Comparison of ENCODE assay signal across 9 cellular contexts in the genomic region with DNA sequence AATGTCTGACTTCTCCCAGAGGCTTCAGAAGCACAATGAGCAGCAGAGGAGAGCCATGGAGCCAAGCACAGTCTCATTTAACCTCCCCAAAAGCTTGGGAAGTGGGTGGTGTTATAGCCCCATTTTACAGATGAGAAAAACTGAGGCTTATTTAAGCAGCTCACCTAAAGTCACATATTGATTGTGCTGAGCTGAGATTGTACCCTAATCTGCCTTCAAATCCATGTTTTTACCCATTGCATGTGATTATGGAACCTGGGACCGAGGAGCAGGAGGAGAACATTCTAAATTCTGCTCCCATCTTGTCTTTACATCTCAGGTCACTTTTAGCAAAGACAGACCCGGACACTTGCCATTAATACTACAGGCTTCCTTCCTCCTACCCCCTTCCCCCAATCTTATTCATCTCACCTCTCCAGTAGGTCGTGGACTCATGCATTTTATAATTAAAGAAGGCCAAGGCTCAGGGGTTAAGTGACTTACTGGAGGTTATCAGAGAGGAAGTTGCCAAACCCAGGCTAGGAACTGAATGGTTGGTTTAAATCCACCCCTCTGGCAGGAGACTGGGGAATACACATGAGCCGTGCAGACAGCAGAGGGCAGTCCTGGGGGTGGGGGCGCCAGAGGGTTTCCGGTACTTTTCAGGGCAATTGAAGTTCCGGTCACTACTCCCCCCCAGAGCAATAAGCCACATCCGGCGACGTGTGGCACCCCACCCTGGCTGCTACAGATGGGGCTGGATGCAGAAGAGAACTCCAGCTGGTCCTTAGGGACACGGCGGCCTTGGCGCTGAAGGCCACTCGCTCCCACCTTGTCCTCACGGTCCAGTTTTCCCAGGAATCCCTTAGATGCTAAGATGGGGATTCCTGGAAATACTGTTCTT. TPM values are rescaled to one million over a fixed set of nuclear protein-coding genes. Genes with fewer than 3 reads are reported as not detected.
DNase-seq lines count a peak whose midpoint lies in the region; ATAC-seq and TF ChIP-seq lines count a peak whose summit lies in the region.
"Had no signal": no experiment of that assay in that cellular context is flagged by ENCODE, and none has a peak within 500 bp of the region (broad histone marks: within the 10 kb centered on the region; RNA-seq: fewer than 3 reads in every experiment).

No MANE protein-coding gene starts in this region.

- no peak overlapping the region for H3K4ac ChIP-seq in trophoblast cell (ENCODE audit: low read depth, low read length)

- DNase-seq in GF-D8 (lab: John Stamatoyannopoulos, UW) (peak; percentile 28), RPMI8226 (peak; percentile 20), fibroblast of villous mesenchyme (ENCODE audit: low read depth) (peak; percentile 95), trophoblast cell (no peak), HuH-7.5 (ENCODE audit: low spot score) (no peak), NCI-H146 (lab: John Stamatoyannopoulos, UW) (no peak), NCI-H1048 (lab: John Stamatoyannopoulos, UW) (no peak)

- H3K79me1 ChIP-seq in trophoblast cell (ENCODE audit: low read length), result peaks cover 19% of the 10 kb centered on the region

- no peak overlapping the region for H3K23ac ChIP-seq in trophoblast cell (ENCODE audit: low read length)

- no peak overlapping the region for H2AFZ ChIP-seq in trophoblast cell (ENCODE audit: insufficient read depth, low read length, poor library complexity)

- H3K9me3 ChIP-seq in trophoblast cell (ENCODE audit: insufficient read depth, low read depth, low read length), result no peaks in the 10 kb centered on the region

- no peak overlapping the region for H3K4me2 ChIP-seq in trophoblast cell (ENCODE audit: low read length)

- no CpG with 5 or more reads among the region's 15 CpGs for WGBS in trophoblast cell (ENCODE audit: extremely low coverage, insufficient coverage, insufficient read length)

- H4K12ac ChIP-seq in trophoblast cell (ENCODE audit: low read depth, low read length), result no peak overlapping the region

- H3K4me3 ChIP-seq in fibroblast of villous mesenchyme (ENCODE audit: low read depth, low read length), result no peak overlapping the region
- H3K4me3 ChIP-seq in trophoblast cell (ENCODE audit: low read depth, low read length), result no peak overlapping the region
- H3K4me3 ChIP-seq: skin epidermis had no signal

- peak overlapping the region; percentile 14 for H2BK120ac ChIP-seq in trophoblast cell (ENCODE audit: insufficient read depth, low read length, poor library complexity)

- peak overlapping the region; percentile 56 for H4K91ac ChIP-seq in trophoblast cell (ENCODE audit: low read depth, low read length)

- no peak overlapping the region for H3K18ac ChIP-seq in trophoblast cell (ENCODE audit: low read length)

- peaks cover 6 to 14% of the 10 kb centered on the region in 2 experiments for H3K36me3 ChIP-seq in trophoblast cell (ENCODE audit: control insufficient read depth in 1 of 2, insufficient read depth in 2 of 2, low read length in 2 of 2)

- H3K4me1 ChIP-seq in trophoblast cell (ENCODE audit: control insufficient read depth in 1 of 2, insufficient read depth in 2 of 2, low read length in 2 of 2), result peaks cover 14 to 28% of the 10 kb centered on the region in 2 experiments

- H2AK5ac ChIP-seq in trophoblast cell (ENCODE audit: low read length), result no peak overlapping the region

- H3K27me3 ChIP-seq in trophoblast cell (ENCODE audit: insufficient read depth, low read length), result no peaks in the 10 kb centered on the region

- no peaks in the 10 kb centered on the region for H3K79me2 ChIP-seq in trophoblast cell (ENCODE audit: control insufficient read depth, insufficient read depth, low read length, poor library complexity)

- ATAC-seq in GM18907 (IDR thresholded peaks at IDR 0.05; ENCODE audit: unreplicated experiment), result no peak

- TF ChIP-seq CTCF in fibroblast of villous mesenchyme (IDR thresholded peaks at IDR 0.05; ENCODE audit: insufficient read depth, low read depth, low read length), result peak; percentile 46

- no peak overlapping the region for H3K14ac ChIP-seq in trophoblast cell (ENCODE audit: low read length)

- H2BK5ac ChIP-seq in trophoblast cell (ENCODE audit: low read depth, low read length, poor library complexity), result no peak overlapping the region

- H3K27ac ChIP-seq in trophoblast cell (ENCODE audit: low read depth, low read length), result no peak overlapping the region

- no peak overlapping the region for H2BK12ac ChIP-seq in trophoblast cell (ENCODE audit: low read length)

- no peak overlapping the region for H4K8ac ChIP-seq in trophoblast cell (ENCODE audit: low read depth, low read length)

- H3K9ac ChIP-seq in trophoblast cell (ENCODE audit: low read length), result no peak overlapping the region

RNA-seq across cellular contexts. Expression of a gene that starts 51.0 kb away (rescaled TPM):
- total RNA-seq in fibroblast of villous mesenchyme, result 1.3 TPM in 1 of 2 replicates, not detected in the other
- polyA plus RNA-seq in trophoblast cell (2013), result 0.25 and 0.26 TPM in 2 replicates

Comparison
In these comparisons a context has a peak if more than half of its experiments do, and no peak if none do; other contexts are left out.
1. DNase-seq: peak in GF-D8 (single experiment), RPMI8226 (single experiment) and fibroblast of villous mesenchyme (single experiment); none in trophoblast cell (0 of 2), HuH-7.5 (single experiment), NCI-H146 (single experiment) and NCI-H1048 (single experiment).